Comparison of ENCODE assay signal across 8 cellular contexts in the genomic region with DNA sequence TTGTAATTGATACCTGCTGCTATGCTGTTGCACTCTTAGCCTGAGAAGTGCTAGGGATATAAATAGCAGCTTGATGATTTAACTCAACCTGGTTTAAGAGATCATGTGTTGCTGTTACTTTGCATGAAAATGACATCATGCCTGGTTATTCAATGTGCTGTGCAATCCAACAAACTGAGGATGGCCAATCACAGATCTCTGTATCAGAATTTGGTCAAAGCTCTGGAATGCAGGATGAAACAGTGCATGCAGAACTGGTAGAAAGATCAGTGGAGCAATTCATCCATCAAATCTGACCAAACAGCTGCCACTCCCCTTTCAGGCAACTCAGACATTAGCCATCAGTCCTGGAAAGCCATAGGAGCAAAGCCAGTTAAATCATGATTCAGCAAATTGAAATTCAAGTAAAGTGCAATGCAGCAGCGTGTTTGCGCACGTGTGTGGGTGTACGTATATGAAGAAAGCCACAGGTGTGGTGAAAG.
DNase-seq lines count a peak whose midpoint lies in the region; ATAC-seq and TF ChIP-seq lines count a peak whose summit lies in the region.

No MANE protein-coding gene starts in this region.

- TF ChIP-seq POLR2A in right lobe of liver (IDR thresholded peaks at IDR 0.05) (peak; percentile 37), sigmoid colon (IDR thresholded peaks at IDR 0.05) (no peak)

- H3K4me1 ChIP-seq in right lobe of liver (peaks cover 0 to 38% (median 9%) of the 10 kb centered on the region in 4 donors), sigmoid colon (peaks cover 0 to 10% (median 9%) of the 10 kb centered on the region in 4 donors)

- H3K27ac Mint-ChIP-seq in activated CD4-positive, alpha-beta memory T cell treated with anti-CD3 and anti-CD28 coated beads, Interleukin-2, amount 10 ng/mL, durations not matched to agents 7 days and 5 days, result no peak overlapping the region
- H3K27ac Mint-ChIP-seq in T-cell, result no peak overlapping the region

- no peak overlapping the region for H3K4me3 ChIP-seq in right lobe of liver
- no peak overlapping the region for H3K4me3 ChIP-seq in sigmoid colon

- DNase-seq in DMS79 (lab: John Stamatoyannopoulos, UW), result peak; percentile 37
- DNase-seq in SW480 (ENCODE audit: low spot score), result peak; percentile 90
- DNase-seq in right lobe of liver, result no peak
- no peak for DNase-seq in activated CD4-positive, alpha-beta memory T cell treated with anti-CD3 and anti-CD28 coated beads, Interleukin-2, amount 10 ng/mL, durations not matched to agents 7 days and 5 days
- DNase-seq in T-cell, result no peak
- DNase-seq in sigmoid colon, result no peak

- CTCF ChIA-PET in activated CD4-positive, alpha-beta memory T cell treated with anti-CD3 and anti-CD28 coated beads, Interleukin-2, amount 10 ng/mL, durations not matched to agents 7 days and 5 days (lab: Charles Lee), result no interaction called here
- CTCF ChIA-PET in T-cell (lab: Charles Lee), result interaction anchor here in 1 of 2 donors (1.3 kb wide), 1 partner anchor 16 kb away, joined by 4 read pairs; no protein-coding TSS in a partner anchor

- ATAC-seq in HG02623 (IDR thresholded peaks at IDR 0.05; ENCODE audit: unreplicated experiment), result peak; percentile 53
- peak in 3 of 4 donors; percentile 16 to 76 (median 27) for ATAC-seq in right lobe of liver
- ATAC-seq in T-cell (replicated peaks in 1 of 4), result no peak
- no peak for ATAC-seq in GM21723 (IDR thresholded peaks at IDR 0.05; ENCODE audit: unreplicated experiment)

- H3K36me3 ChIP-seq in right lobe of liver, result no peaks in the 10 kb centered on the region
- no peaks in the 10 kb centered on the region for H3K36me3 ChIP-seq in sigmoid colon

- no peaks in the 10 kb centered on the region for H3K27me3 Mint-ChIP-seq in activated CD4-positive, alpha-beta memory T cell treated with anti-CD3 and anti-CD28 coated beads, Interleukin-2, amount 10 ng/mL, durations not matched to agents 7 days and 5 days
- H3K27me3 Mint-ChIP-seq in T-cell, result no peaks in the 10 kb centered on the region

- H3K9me3 ChIP-seq in right lobe of liver (no peaks in the 10 kb centered on the region), sigmoid colon (no peaks in the 10 kb centered on the region)

- no peak overlapping the region for H3K4me3 Mint-ChIP-seq in activated CD4-positive, alpha-beta memory T cell treated with anti-CD3 and anti-CD28 coated beads, Interleukin-2, amount 10 ng/mL, durations not matched to agents 7 days and 5 days
- H3K4me3 Mint-ChIP-seq in T-cell, result no peak overlapping the region

- POLR2A ChIA-PET in activated CD4-positive, alpha-beta memory T cell treated with anti-CD3 and anti-CD28 coated beads, Interleukin-2, amount 10 ng/mL, durations not matched to agents 7 days and 5 days (lab: Charles Lee), result no interaction called here
- POLR2A ChIA-PET in T-cell (lab: Charles Lee), result no interaction called here

- peak overlapping the region in 2 of 3 donors; percentile 3 to 43 for H3K27ac ChIP-seq in right lobe of liver
- no peak overlapping the region for H3K27ac ChIP-seq in sigmoid colon

- 61% methylated on average over 3 of the region's 4 CpGs for WGBS in right lobe of liver (ENCODE audit: insufficient coverage, low coverage, low lambda C conversion rate, missing lambda C conversion rate)
- WGBS in sigmoid colon, 2 donors, result 65 to 92% methylated on average over 4 of the region's 4 CpGs

- no peaks in the 10 kb centered on the region for H3K36me3 Mint-ChIP-seq in activated CD4-positive, alpha-beta memory T cell treated with anti-CD3 and anti-CD28 coated beads, Interleukin-2, amount 10 ng/mL, durations not matched to agents 7 days and 5 days (ENCODE audit: low read depth)
- H3K36me3 Mint-ChIP-seq in T-cell, result no peaks in the 10 kb centered on the region

- no peak for TF ChIP-seq CTCF in right lobe of liver (IDR thresholded peaks at IDR 0.05)
- TF ChIP-seq CTCF in sigmoid colon (IDR thresholded peaks at IDR 0.05), result no peak

- H3K27me3 ChIP-seq in right lobe of liver (no peaks in the 10 kb centered on the region), sigmoid colon (no peaks in the 10 kb centered on the region)

- TF ChIP-seq EP300 in sigmoid colon (IDR thresholded peaks at IDR 0.05), result no peak

- H3K4me1 Mint-ChIP-seq in activated CD4-positive, alpha-beta memory T cell treated with anti-CD3 and anti-CD28 coated beads, Interleukin-2, amount 10 ng/mL, durations not matched to agents 7 days and 5 days, result no peaks in the 10 kb centered on the region
- peaks cover 0 to 9% (median 4%) of the 10 kb centered on the region in 3 donors for H3K4me1 Mint-ChIP-seq in T-cell

- intact Hi-C loops in right lobe of liver (cut with DNase I), result no loop called here
- intact Hi-C loops in sigmoid colon (cut with DNase I), result no loop called here

- H3K9me3 Mint-ChIP-seq in activated CD4-positive, alpha-beta memory T cell treated with anti-CD3 and anti-CD28 coated beads, Interleukin-2, amount 10 ng/mL, durations not matched to agents 7 days and 5 days, result no peaks in the 10 kb centered on the region
- no peaks in the 10 kb centered on the region for H3K9me3 Mint-ChIP-seq in T-cell

Comparison
In these comparisons a context has a peak if more than half of its experiments do, and no peak if none do; other contexts are left out.
1. DNase-seq: peak in DMS79 (single experiment) and SW480 (single experiment); none in right lobe of liver (0 of 3), activated CD4-positive, alpha-beta memory T cell treated with anti-CD3 and anti-CD28 coated beads, Interleukin-2, amount 10 ng/mL, durations not matched to agents 7 days and 5 days (single experiment), T-cell (0 of 34) and sigmoid colon (single experiment).
2. ATAC-seq: peak in HG02623 (single experiment) and right lobe of liver (3 of 4); none in T-cell (0 of 4) and GM21723 (single experiment).
3. H3K27ac ChIP-seq: peak in right lobe of liver (2 of 3); none in sigmoid colon (0 of 4).